8 cellular contexts compared by ENCODE assay signal in genomic region chr2:44291281-44292248, GRCh38. TPM values are rescaled to one million over a fixed set of nuclear protein-coding genes. Genes with fewer than 3 reads are reported as not detected.
DNase-seq lines count a peak whose midpoint lies in the region; ATAC-seq and FAIRE-seq lines count a peak whose summit lies in the region.
"Had no signal": no experiment of that assay in that cellular context is flagged by ENCODE, and none has a peak within 500 bp of the region (broad histone marks: within the 10 kb centered on the region; RNA-seq: fewer than 3 reads in every experiment).

No MANE protein-coding gene starts in this region.

- no peak overlapping the region for H3K4me3 ChIP-seq in small intestine (ENCODE audit: low read depth in 1 of 2, low read length in 2 of 2)

- FAIRE-seq in small intestine (lab: Jason Lieb, UNC), result no peak

- DNase-seq in GF-D8 (lab: John Stamatoyannopoulos, UW), result peak; percentile 3
- peak; percentile 94 for DNase-seq in M059J (ENCODE audit: low read depth)
- DNase-seq in amniotic epithelial cell (ENCODE audit: low read depth), result peak; percentile 98
- peak; percentile 67 to 75 for DNase-seq in hippocampal formation (lab: John Stamatoyannopoulos, UW)
- peak; percentile 95 for DNase-seq in small intestine
- no peak for DNase-seq in stimulated activated naive CD4-positive, alpha-beta T cell treated with Interleukin-2 at 50 U/mL for 16 hours (lab: John Stamatoyannopoulos, UW)

- no peak for ATAC-seq in GM18858 (IDR thresholded peaks at IDR 0.05; ENCODE audit: unreplicated experiment)

- 12 to 34% (median 18%) methylated on average over 8 of the region's 8 CpGs for WGBS in small intestine, 3 donors

- H3K27me3 ChIP-seq in small intestine (ENCODE audit: control insufficient read depth in 2 of 2, insufficient read depth in 2 of 2, low read length in 2 of 2), result no peaks in the 10 kb centered on the region

- peaks cover 0 to 7% of the 10 kb centered on the region in 2 donors for H3K36me3 ChIP-seq in small intestine (ENCODE audit: control insufficient read depth in 2 of 2, insufficient read depth in 2 of 2, low read length in 2 of 2)

- no peaks in the 10 kb centered on the region for H3K9me3 ChIP-seq in small intestine (ENCODE audit: control insufficient read depth, low read depth)

- H3K27ac ChIP-seq in small intestine (ENCODE audit: low read depth in 1 of 2, low read length in 1 of 2), result peak overlapping the region in 1 of 2 donors; percentile 62

- H3K4me1 ChIP-seq in small intestine (ENCODE audit: control insufficient read depth in 2 of 2, insufficient read depth in 1 of 2, low read depth in 1 of 2, low read length in 1 of 2), result peaks cover 0 to 3% of the 10 kb centered on the region in 2 donors

RNA-seq across cellular contexts. Expression of gene SLC3A1, which starts 16.3 kb away (rescaled TPM):
- not detected in 2 replicates for total RNA-seq in M059J (2014; rRNA removed; shearing (Covaris generic))
- 10 to 100 TPM; 22.6 to 74.9 (median 72.7) TPM for polyA plus RNA-seq in small intestine
- total RNA-seq: activated CD8-positive, alpha-beta memory T cell treated with anti-CD3 and anti-CD28 coated beads for 36 hours had no signal
